1 cellular context compared by ENCODE assay signal in the genomic region with DNA sequence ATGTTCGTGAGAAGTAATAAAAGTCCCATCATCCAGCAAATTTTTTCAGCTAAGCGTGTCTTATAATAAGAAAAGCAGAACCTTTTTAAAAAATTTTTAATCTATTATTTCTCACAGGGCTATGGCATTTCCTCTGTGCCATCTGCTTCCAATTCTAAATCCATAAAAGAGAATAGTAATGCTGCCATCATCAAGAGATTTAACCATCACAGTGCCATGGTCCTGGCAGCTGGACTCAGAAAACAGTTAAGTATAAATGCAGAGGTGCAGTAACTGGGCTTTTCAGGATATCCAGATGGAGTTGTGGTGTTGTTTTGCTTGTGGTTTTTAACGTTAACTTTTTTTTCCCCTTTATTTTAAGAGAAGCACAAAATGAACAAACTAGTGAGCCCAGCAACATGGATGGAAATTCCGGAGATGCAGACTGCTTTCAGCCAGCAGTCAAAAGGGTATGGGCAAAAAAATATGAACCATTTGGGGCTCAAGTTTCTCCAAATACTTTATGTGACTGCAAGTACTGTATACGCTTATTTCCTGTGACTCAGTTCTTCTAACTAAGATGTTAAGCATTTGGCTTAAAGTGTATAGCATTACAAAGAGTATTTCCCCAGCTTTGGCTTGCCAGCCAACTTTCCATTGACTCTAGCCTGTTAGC.
TF ChIP-seq lines count a peak whose summit lies in the region.

No MANE protein-coding gene starts in this region.

TF ChIP-seq in IMR-90, 13 proteins besides CTCF, POLR2A, EP300 and RAD21:
- TF ChIP-seq MAFK (IDR thresholded peaks at IDR 0.05; ENCODE audit: low read depth, low read length) (no peak), CHD1 (IDR thresholded peaks at IDR 0.05; ENCODE audit: low read depth, low read length) (no peak), SMC3 (IDR thresholded peaks at IDR 0.05; ENCODE audit: low read depth, low read length) (no peak), BHLHE40 (IDR thresholded peaks at IDR 0.05; ENCODE audit: low read depth, low read length) (no peak), MAZ (IDR thresholded peaks at IDR 0.05; ENCODE audit: borderline replicate concordance, low read depth, low read length) (no peak), CEBPB (IDR thresholded peaks at IDR 0.05; ENCODE audit: low read depth, low read length) (peak; percentile 14; the same call in 1 of the 2 replicates), FOS (IDR thresholded peaks at IDR 0.05; ENCODE audit: low read depth, low read length) (peak; percentile 45; the same call in 1 of the 2 replicates), NFE2L2 (IDR thresholded peaks at IDR 0.05; ENCODE audit: low read depth, low read length) (no peak), RFX5 (IDR thresholded peaks at IDR 0.05; ENCODE audit: low read depth, low read length) (no peak), MXI1 (IDR thresholded peaks at IDR 0.05; ENCODE audit: borderline replicate concordance, low read depth, low read length) (no peak)
- TF ChIP-seq, protein P1, sequence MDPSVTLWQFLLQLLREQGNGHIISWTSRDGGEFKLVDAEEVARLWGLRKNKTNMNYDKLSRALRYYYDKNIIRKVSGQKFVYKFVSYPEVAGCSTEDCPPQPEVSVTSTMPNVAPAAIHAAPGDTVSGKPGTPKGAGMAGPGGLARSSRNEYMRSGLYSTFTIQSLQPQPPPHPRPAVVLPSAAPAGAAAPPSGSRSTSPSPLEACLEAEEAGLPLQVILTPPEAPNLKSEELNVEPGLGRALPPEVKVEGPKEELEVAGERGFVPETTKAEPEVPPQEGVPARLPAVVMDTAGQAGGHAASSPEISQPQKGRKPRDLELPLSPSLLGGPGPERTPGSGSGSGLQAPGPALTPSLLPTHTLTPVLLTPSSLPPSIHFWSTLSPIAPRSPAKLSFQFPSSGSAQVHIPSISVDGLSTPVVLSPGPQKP (IDR thresholded peaks at IDR 0.05; ENCODE audit: borderline replicate concordance, low read depth, low read length) = no peak
- TF ChIP-seq, protein P2, sequence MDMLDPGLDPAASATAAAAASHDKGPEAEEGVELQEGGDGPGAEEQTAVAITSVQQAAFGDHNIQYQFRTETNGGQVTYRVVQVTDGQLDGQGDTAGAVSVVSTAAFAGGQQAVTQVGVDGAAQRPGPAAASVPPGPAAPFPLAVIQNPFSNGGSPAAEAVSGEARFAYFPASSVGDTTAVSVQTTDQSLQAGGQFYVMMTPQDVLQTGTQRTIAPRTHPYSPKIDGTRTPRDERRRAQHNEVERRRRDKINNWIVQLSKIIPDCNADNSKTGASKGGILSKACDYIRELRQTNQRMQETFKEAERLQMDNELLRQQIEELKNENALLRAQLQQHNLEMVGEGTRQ (IDR thresholded peaks at IDR 0.05; ENCODE audit: low read depth, low read length) = no peak
TF ChIP-seq in IMR-90: peak in this region for 2.
